Comparison of ENCODE assay signal across 27 cellular contexts in the genomic region with DNA sequence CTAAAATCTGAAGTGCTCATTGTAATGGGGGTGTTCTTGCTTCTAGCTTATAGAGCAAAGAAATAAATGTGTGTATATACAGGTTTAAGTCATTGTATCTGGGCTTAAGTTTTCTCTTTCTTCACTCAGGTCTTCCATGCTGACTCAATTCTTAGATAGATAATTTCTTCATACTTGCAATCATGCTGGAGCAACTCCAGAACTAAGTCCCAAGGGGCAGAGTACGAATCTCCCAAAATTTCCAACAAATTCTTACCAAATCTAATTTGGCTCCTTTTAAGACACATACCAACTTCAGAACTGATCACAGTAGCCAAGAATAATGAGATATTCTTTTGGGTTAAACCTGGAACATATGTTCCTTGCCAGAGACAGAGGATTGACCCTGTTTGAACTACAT. TPM values are rescaled to one million over a fixed set of nuclear protein-coding genes. Genes with fewer than 3 reads are reported as not detected.
A peak's percentile ranks its signal among the peaks of the same experiment; 100 is the strongest.
DNase-seq lines count a peak whose midpoint lies in the region; ATAC-seq, FAIRE-seq and TF ChIP-seq lines count a peak whose summit lies in the region.
"Had no signal": no experiment of that assay in that cellular context is flagged by ENCODE, and none has a peak within 500 bp of the region (broad histone marks: within the 10 kb centered on the region; RNA-seq: fewer than 3 reads in every experiment).

No MANE protein-coding gene starts in this region.

- H3K4me2 ChIP-seq in GM23248 (ENCODE audit: unreplicated experiment), result peak overlapping the region; percentile 45
- peak overlapping the region; percentile 35 for H3K4me2 ChIP-seq in osteoblast (ENCODE audit: insufficient read depth, low read length)
- H3K4me2 ChIP-seq: A549; BLaER1 treated with 17β-estradiol and CSF1 and Interleukin-3, amounts not matched to agents 10 nM and 100 nM had no signal

- 0 to 10% methylated on average over 1 of the region's 1 CpG for WGBS in GM23248 (ENCODE audit: low coverage in 1 of 2, low lambda C conversion rate in 2 of 2, missing lambda C conversion rate in 2 of 2), 2 experiments

- ATAC-seq in upper lobe of right lung, result no peak
- ATAC-seq: A549; activated CD8-positive, alpha-beta T cell treated with anti-CD3 and anti-CD28 coated beads for 36 hours; body of pancreas; HCT116; stimulated activated naive B cell treated with anti-CD40 and anti-IgM and Interleukin-4, amounts not matched to agents 10 μg/mL and 1 μg/mL and 100 μg/mL, for 72 hours had no signal

- H3K36me3 ChIP-seq in ACC112 (ENCODE audit: insufficient read depth, low read length) (no peaks in the 10 kb centered on the region), GM23248 (ENCODE audit: low read depth) (no peaks in the 10 kb centered on the region), osteoblast (ENCODE audit: insufficient read depth, low read length) (no peaks in the 10 kb centered on the region), upper lobe of right lung (no peaks in the 10 kb centered on the region)
- H3K36me3 ChIP-seq: BLaER1 treated with 17β-estradiol and CSF1 and Interleukin-3, amounts not matched to agents 10 nM and 100 nM; Peyer's patch had no signal

- peaks cover 3% of the 10 kb centered on the region; the same call in 1 of the 2 replicates for H3K9me2 ChIP-seq in GM23248 (ENCODE audit: insufficient read depth)

- intact Hi-C loops in upper lobe of right lung (cut with DNase I), result no loop called here

- peaks cover 18% of the 10 kb centered on the region for H3F3A ChIP-seq in GM23248 (ENCODE audit: insufficient read depth)

- no peak for TF ChIP-seq CTCF in osteoblast (IDR thresholded peaks at IDR 0.05; ENCODE audit: extremely low read depth, low read depth, low read length)
- TF ChIP-seq CTCF in upper lobe of right lung (IDR thresholded peaks at IDR 0.05), result no peak

- DNase-seq in GM23248 (peak; percentile 65), epithelial cell of prostate (ENCODE audit: low read depth, low spot score) (no peak), osteoblast (ENCODE audit: insufficient read length, low spot score, missing footprints) (peak; percentile 36), upper lobe of right lung (no peak), NCI-H1092 (lab: John Stamatoyannopoulos, UW) (no peak), frontal cortex (ENCODE audit: low spot score in 2 of 2) (no peak)
- DNase-seq in stimulated activated CD4-positive, alpha-beta T cell treated with anti-CD3 and anti-CD28 coated beads, Interleukin-4, amount 100 ng/mL, for 1 hour, result no peak
- DNase-seq: activated CD8-positive, alpha-beta memory T cell treated with anti-CD3 and anti-CD28 coated beads, Interleukin-2, amount 50 U/mL, for 48 hours; activated CD8-positive, alpha-beta T cell treated with anti-CD3 and anti-CD28 coated beads for 36 hours; activated naive CD4-positive, alpha-beta T cell treated with anti-CD3 and anti-CD28 coated beads, Interleukin-2, amount 10 ng/mL, durations not matched to agents 7 days and 5 days; IMR-90; MV-4-11; naive B cell; NCI-H146; NCI-H748 treated with DMSO at 0.1 percent for 48 hours; Peyer's patch; SHP77 treated with DMSO at 0.1 percent for 48 hours; stimulated activated naive B cell treated with anti-CD40 and anti-IgM and Interleukin-4, amounts not matched to agents 10 μg/mL and 1 μg/mL and 100 μg/mL, for 72 hours; SW 1271 had no signal

- FAIRE-seq in frontal cortex (lab: Jason Lieb, UNC), result no peak
- FAIRE-seq: A549, keratinocyte, urothelium cell line had no signal

- H3K4me1 ChIP-seq in ACC112 (ENCODE audit: control insufficient read depth, insufficient read depth, low read length, unreplicated experiment) (peaks cover 17% of the 10 kb centered on the region), GM23248 (ENCODE audit: insufficient read depth) (peaks cover 24% of the 10 kb centered on the region), osteoblast (ENCODE audit: insufficient read depth, low read length) (peaks cover 15% of the 10 kb centered on the region), upper lobe of right lung (peaks cover 5% of the 10 kb centered on the region)

- in situ Hi-C loops in GM23248 (cut with MboI), result no loop called here

- H3K9me3 ChIP-seq in GM23248 (ENCODE audit: low read depth) (no peaks in the 10 kb centered on the region), osteoblast (ENCODE audit: low read depth, low read length) (no peaks in the 10 kb centered on the region), upper lobe of right lung (no peaks in the 10 kb centered on the region)
- H3K9me3 ChIP-seq: body of pancreas, Peyer's patch had no signal

- H3K4me3 ChIP-seq in ACC112 (ENCODE audit: low read depth, low read length), result peak overlapping the region; percentile 19; the same call in 1 of the 2 replicates
- no peak overlapping the region for H3K4me3 ChIP-seq in GM23248
- H3K4me3 ChIP-seq in osteoblast (ENCODE audit: insufficient read depth, low read length), result no peak overlapping the region
- H3K4me3 ChIP-seq in upper lobe of right lung, result no peak overlapping the region
- H3K4me3 ChIP-seq: A549; BLaER1 treated with 17β-estradiol and CSF1 and Interleukin-3, amounts not matched to agents 10 nM and 100 nM; body of pancreas; Peyer's patch; skin epidermis had no signal

- H3K27ac ChIP-seq in ACC112 (ENCODE audit: low read depth, low read length), result 0 out of 2 replicates have a peak overlapping the region, but pooled peaks have one; percentile 11
- H3K27ac ChIP-seq in GM23248, result no peak overlapping the region
- H3K27ac ChIP-seq in epithelial cell of prostate, result peak overlapping the region; percentile 29
- no peak overlapping the region for H3K27ac ChIP-seq in osteoblast (ENCODE audit: low read depth, low read length)
- no peak overlapping the region for H3K27ac ChIP-seq in upper lobe of right lung
- H3K27ac ChIP-seq: A549; BLaER1 treated with 17β-estradiol and CSF1 and Interleukin-3, amounts not matched to agents 10 nM and 100 nM; body of pancreas; Peyer's patch; skin epidermis had no signal

- H4K20me1 ChIP-seq in GM23248 (ENCODE audit: insufficient read depth), result no peaks in the 10 kb centered on the region
- H4K20me1 ChIP-seq in osteoblast (ENCODE audit: insufficient read depth, low read length), result no peaks in the 10 kb centered on the region
- H4K20me1 ChIP-seq: BLaER1 treated with 17β-estradiol and CSF1 and Interleukin-3, amounts not matched to agents 10 nM and 100 nM had no signal

- H3K79me2 ChIP-seq in ACC112 (ENCODE audit: control insufficient read depth, insufficient read depth, low read length, unreplicated experiment) (peaks cover 4% of the 10 kb centered on the region), GM23248 (ENCODE audit: insufficient read depth) (peaks cover 4% of the 10 kb centered on the region), osteoblast (ENCODE audit: insufficient read depth, low read length) (peaks cover 7% of the 10 kb centered on the region)

- H2AFZ ChIP-seq in ACC112 (ENCODE audit: low read length, unreplicated experiment) (no peak overlapping the region), GM23248 (no peak overlapping the region), osteoblast (ENCODE audit: low read length) (no peak overlapping the region)

- no peak overlapping the region for H3K9ac ChIP-seq in GM23248
- H3K9ac ChIP-seq: BLaER1 treated with 17β-estradiol and CSF1 and Interleukin-3, amounts not matched to agents 10 nM and 100 nM had no signal

- H3K27me3 ChIP-seq in ACC112 (ENCODE audit: insufficient read depth, low read length) (no peaks in the 10 kb centered on the region), GM23248 (replicated peaks; ENCODE audit: insufficient read depth) (no peaks in the 10 kb centered on the region), osteoblast (ENCODE audit: insufficient read depth, low read length) (no peaks in the 10 kb centered on the region), upper lobe of right lung (no peaks in the 10 kb centered on the region)
- H3K27me3 ChIP-seq: body of pancreas, Peyer's patch had no signal

RNA-seq across cellular contexts. Expression of gene SPAG16, which starts 4.3 kb away (rescaled TPM):
- 25.4 and 28.9 TPM in 2 replicates for total RNA-seq in GM23248 (2014; rRNA removed; shearing (Covaris generic))
- polyA plus RNA-seq in GM23248 (2016; fragmentation: Nextera tagmentation; extraction: Ambion mirVana), result 27.7 and 30.7 TPM in 2 replicates
- total RNA-seq in osteoblast (46.9 and 47.8 TPM in 2 replicates), upper lobe of right lung (11.6 TPM), frontal cortex (87.6 TPM)

Comparison
In these comparisons a context has a peak if more than half of its experiments do, and no peak if none do; other contexts are left out.
1. H3K27ac ChIP-seq: peak in ACC112 (single experiment) and epithelial cell of prostate (single experiment); none in GM23248 (single experiment), osteoblast (single experiment) and upper lobe of right lung (single experiment).
2. DNase-seq: peak in GM23248 (single experiment) and osteoblast (single experiment); none in epithelial cell of prostate (single experiment), upper lobe of right lung (single experiment), NCI-H1092 (single experiment), frontal cortex (0 of 2) and stimulated activated CD4-positive, alpha-beta T cell treated with anti-CD3 and anti-CD28 coated beads, Interleukin-4, amount 100 ng/mL, for 1 hour (single experiment).